1 cellular context compared by ENCODE assay signal in the genomic region with DNA sequence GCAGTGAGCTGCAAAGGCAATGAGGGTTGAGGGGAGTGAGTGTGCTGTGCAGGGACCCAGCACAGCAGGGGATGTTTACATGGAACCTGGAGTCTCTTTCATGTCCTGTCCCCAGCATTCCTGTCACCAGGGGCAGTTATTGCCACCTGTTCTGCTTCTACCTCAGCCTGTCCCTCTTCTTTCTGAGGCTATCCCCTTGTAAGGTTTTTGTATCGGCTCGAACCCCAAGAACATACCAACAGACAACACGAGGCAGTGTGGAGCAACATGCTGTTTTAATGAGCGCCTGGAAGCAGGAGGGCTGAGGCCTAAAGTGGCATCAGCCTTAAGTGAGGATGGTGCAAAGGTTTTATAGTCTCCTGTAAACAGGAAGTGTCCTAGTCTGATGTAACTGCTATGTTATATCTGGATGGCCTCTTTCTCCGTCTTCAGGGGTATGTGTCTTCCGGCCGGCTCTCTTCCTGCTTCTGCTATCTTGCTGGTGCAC.
TF ChIP-seq lines count a peak whose summit lies in the region.

No MANE protein-coding gene starts in this region.

TF ChIP-seq in HepG2, 621 proteins besides CTCF, POLR2A, EP300 and RAD21 (continued from another document):
- TF ChIP-seq, protein P1, sequence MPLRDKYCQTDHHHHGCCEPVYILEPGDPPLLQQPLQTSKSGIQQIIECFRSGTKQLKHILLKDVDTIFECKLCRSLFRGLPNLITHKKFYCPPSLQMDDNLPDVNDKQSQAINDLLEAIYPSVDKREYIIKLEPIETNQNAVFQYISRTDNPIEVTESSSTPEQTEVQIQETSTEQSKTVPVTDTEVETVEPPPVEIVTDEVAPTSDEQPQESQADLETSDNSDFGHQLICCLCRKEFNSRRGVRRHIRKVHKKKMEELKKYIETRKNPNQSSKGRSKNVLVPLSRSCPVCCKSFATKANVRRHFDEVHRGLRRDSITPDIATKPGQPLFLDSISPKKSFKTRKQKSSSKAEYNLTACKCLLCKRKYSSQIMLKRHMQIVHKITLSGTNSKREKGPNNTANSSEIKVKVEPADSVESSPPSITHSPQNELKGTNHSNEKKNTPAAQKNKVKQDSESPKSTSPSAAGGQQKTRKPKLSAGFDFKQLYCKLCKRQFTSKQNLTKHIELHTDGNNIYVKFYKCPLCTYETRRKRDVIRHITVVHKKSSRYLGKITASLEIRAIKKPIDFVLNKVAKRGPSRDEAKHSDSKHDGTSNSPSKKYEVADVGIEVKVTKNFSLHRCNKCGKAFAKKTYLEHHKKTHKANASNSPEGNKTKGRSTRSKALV (CRISPR knock-in tag; IDR thresholded peaks at IDR 0.05) = no peak
- no peak for TF ChIP-seq TAF15 (IDR thresholded peaks at IDR 0.05; ENCODE audit: low read depth, low read length, poor library complexity, severe bottlenecking)
- TF ChIP-seq, protein P2, sequence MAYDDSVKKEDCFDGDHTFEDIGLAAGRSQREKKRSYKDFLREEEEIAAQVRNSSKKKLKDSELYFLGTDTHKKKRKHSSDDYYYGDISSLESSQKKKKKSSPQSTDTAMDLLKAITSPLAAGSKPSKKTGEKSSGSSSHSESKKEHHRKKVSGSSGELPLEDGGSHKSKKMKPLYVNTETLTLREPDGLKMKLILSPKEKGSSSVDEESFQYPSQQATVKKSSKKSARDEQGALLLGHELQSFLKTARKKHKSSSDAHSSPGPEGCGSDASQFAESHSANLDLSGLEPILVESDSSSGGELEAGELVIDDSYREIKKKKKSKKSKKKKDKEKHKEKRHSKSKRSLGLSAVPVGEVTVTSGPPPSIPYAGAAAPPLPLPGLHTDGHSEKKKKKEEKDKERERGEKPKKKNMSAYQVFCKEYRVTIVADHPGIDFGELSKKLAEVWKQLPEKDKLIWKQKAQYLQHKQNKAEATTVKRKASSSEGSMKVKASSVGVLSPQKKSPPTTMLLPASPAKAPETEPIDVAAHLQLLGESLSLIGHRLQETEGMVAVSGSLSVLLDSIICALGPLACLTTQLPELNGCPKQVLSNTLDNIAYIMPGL (CRISPR knock-in tag; IDR thresholded peaks at IDR 0.05; ENCODE audit: borderline replicate concordance in 1 of 2, low read depth in 1 of 2) = 0 out of 4 replicates have a peak, but pooled peaks have one; percentile 22 to 34
- no peak for TF ChIP-seq RBM39 (IDR thresholded peaks at IDR 0.05; ENCODE audit: low read depth, low read length, poor library complexity, severe bottlenecking)
- TF ChIP-seq TEAD3 (CRISPR knock-in tag; optimal IDR thresholded peaks at IDR 0.05; ENCODE audit: borderline replicate concordance) = peak; percentile 100
- no peak for TF ChIP-seq ATF1 (CRISPR knock-in tag; IDR thresholded peaks at IDR 0.05)
- TF ChIP-seq MYNN (CRISPR knock-in tag; IDR thresholded peaks at IDR 0.05; ENCODE audit: low read depth) = no peak
- TF ChIP-seq BRCA1 (CRISPR knock-in tag; IDR thresholded peaks at IDR 0.05) = no peak
- TF ChIP-seq ZBTB21 (CRISPR knock-in tag; IDR thresholded peaks at IDR 0.05) = no peak
TF ChIP-seq in HepG2: peak in this region for 51.
